9 cellular contexts compared by ENCODE assay signal in the genomic region with DNA sequence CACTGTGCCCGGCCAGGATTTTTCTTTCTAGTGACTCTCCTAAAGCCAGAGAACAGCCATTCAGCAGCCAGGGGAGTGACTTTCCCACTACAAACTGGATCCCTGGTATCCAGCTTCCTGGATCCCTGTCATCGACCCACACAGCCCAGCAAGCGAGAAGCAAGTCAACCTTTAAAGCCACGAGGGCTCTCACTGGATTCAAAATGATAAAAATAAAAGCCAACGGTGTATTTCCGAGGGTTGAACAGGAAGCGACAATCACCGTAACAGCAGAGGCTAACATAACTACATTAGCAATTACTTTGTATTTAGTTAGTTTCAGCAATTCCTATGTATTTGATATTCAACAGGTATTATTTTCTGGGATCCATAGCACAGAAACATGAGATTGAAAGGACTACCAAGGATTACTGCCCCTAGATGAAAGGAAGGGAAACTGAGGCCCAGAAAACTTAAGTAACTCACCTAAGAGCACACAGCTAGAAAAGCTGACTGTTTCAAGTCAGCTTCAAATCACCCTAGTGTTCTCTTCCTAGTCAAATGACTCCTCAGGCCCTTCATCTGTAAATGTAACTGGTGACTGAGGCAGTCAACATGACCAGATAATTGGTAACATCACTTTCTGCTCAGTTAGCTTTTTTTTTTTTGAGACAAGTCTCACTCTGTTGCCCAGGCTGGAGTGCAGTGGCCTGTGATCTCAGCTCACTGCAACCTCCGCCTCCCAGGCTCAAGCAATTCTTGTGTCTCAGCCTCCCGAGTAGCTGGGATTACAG. TPM values are rescaled to one million over a fixed set of nuclear protein-coding genes. Genes with fewer than 3 reads are reported as not detected.
DNase-seq lines count a peak whose midpoint lies in the region; ATAC-seq and TF ChIP-seq lines count a peak whose summit lies in the region.
"Had no signal": no experiment of that assay in that cellular context is flagged by ENCODE, and none has a peak within 500 bp of the region (broad histone marks: within the 10 kb centered on the region; RNA-seq: fewer than 3 reads in every experiment).

No MANE protein-coding gene starts in this region.

- H3K27me3 ChIP-seq in DOHH2 (ENCODE audit: control insufficient read depth, low read length) (no peaks in the 10 kb centered on the region), fibroblast of lung (ENCODE audit: control insufficient read depth, insufficient read depth, low read length) (no peaks in the 10 kb centered on the region), sigmoid colon (no peaks in the 10 kb centered on the region)

- H3K9me2 ChIP-seq in DOHH2 (replicated peaks; ENCODE audit: control insufficient read depth, low read length) = no peaks in the 10 kb centered on the region

- H2AFZ ChIP-seq in fibroblast of lung (ENCODE audit: low read length) = no peak overlapping the region

- H3K4me3 Mint-ChIP-seq in T-helper 1 cell treated with Interleukin-12 subunit alpha and Interleukin-12 subunit beta and Interleukin-4 antibody, amounts not matched to agents 30 μg/mL and 1 μg/mL, for 36 hours = peak overlapping the region; percentile 38

- peak overlapping the region; percentile 90 for H3K27ac ChIP-seq in DOHH2 (ENCODE audit: low read depth, low read length)
- peak overlapping the region; percentile 39 for H3K27ac ChIP-seq in fibroblast of lung (ENCODE audit: insufficient read depth, low read length)
- peak overlapping the region; percentile 98 to 100 (median 99) for H3K27ac ChIP-seq in sigmoid colon

- H3K9ac ChIP-seq in fibroblast of lung (ENCODE audit: insufficient read depth, low read length) = no peak overlapping the region

- ATAC-seq in GM21423 (IDR thresholded peaks at IDR 0.05; ENCODE audit: unreplicated experiment) = no peak
- no peak for ATAC-seq in GM21515 (IDR thresholded peaks at IDR 0.05; ENCODE audit: unreplicated experiment)

- H3K36me3 ChIP-seq in DOHH2 (ENCODE audit: control insufficient read depth, low read length) = peaks cover 24% of the 10 kb centered on the region
- no peaks in the 10 kb centered on the region for H3K36me3 ChIP-seq in fibroblast of lung (ENCODE audit: control insufficient read depth, insufficient read depth, low read length)
- H3K36me3 ChIP-seq in sigmoid colon = peaks cover 0 to 6% (median 0%) of the 10 kb centered on the region in 4 donors

- peak overlapping the region; percentile 94 for H3K27ac Mint-ChIP-seq in T-helper 1 cell treated with Interleukin-12 subunit alpha and Interleukin-12 subunit beta and Interleukin-4 antibody, amounts not matched to agents 30 μg/mL and 1 μg/mL, for 36 hours

- TF ChIP-seq EP300 in sigmoid colon (IDR thresholded peaks at IDR 0.05) = no peak

- DNase-seq in fibroblast of lung (ENCODE audit: low read depth in 2 of 2) (no peak), sigmoid colon (no peak), SIG-M5 (lab: John Stamatoyannopoulos, UW) (no peak), NCI-H1105 treated with DMSO at 0.1 percent for 48 hours (lab: John Stamatoyannopoulos, UW) (no peak)
- DNase-seq: NCI-H526 treated with DMSO at 0.1 percent for 48 hours had no signal

- H3K9me3 ChIP-seq in DOHH2 (ENCODE audit: control insufficient read depth, insufficient read depth, low read length) = peaks cover 7% of the 10 kb centered on the region
- H3K9me3 ChIP-seq in fibroblast of lung (ENCODE audit: control insufficient read depth, insufficient read depth, low read depth, low read length) = no peaks in the 10 kb centered on the region
- H3K9me3 ChIP-seq in sigmoid colon = peaks cover 0 to 5% (median 1%) of the 10 kb centered on the region in 4 donors

- peaks cover 6% of the 10 kb centered on the region for H3K9me3 Mint-ChIP-seq in T-helper 1 cell treated with Interleukin-12 subunit alpha and Interleukin-12 subunit beta and Interleukin-4 antibody, amounts not matched to agents 30 μg/mL and 1 μg/mL, for 36 hours

- no peaks in the 10 kb centered on the region for H4K20me1 ChIP-seq in DOHH2 (ENCODE audit: control insufficient read depth, insufficient read depth, low read depth, low read length)
- H4K20me1 ChIP-seq in fibroblast of lung (ENCODE audit: control insufficient read depth, extremely low read depth, insufficient read depth, low read length) = no peaks in the 10 kb centered on the region

- H3F3A ChIP-seq in DOHH2 (ENCODE audit: control insufficient read depth, insufficient read depth) = peaks cover 28% of the 10 kb centered on the region

- H3K4me1 Mint-ChIP-seq in T-helper 1 cell treated with Interleukin-12 subunit alpha and Interleukin-12 subunit beta and Interleukin-4 antibody, amounts not matched to agents 30 μg/mL and 1 μg/mL, for 36 hours (ENCODE audit: low read depth) = peaks cover 43% of the 10 kb centered on the region

- H3K4me1 ChIP-seq in DOHH2 (ENCODE audit: control insufficient read depth, low read length) (peaks cover 62% of the 10 kb centered on the region), fibroblast of lung (ENCODE audit: control insufficient read depth, extremely low read depth, insufficient read depth, low read length) (peaks cover 15% of the 10 kb centered on the region), sigmoid colon (peaks cover 0 to 30% (median 24%) of the 10 kb centered on the region in 4 donors)

- H3K36me3 Mint-ChIP-seq in T-helper 1 cell treated with Interleukin-12 subunit alpha and Interleukin-12 subunit beta and Interleukin-4 antibody, amounts not matched to agents 30 μg/mL and 1 μg/mL, for 36 hours (ENCODE audit: low read depth) = peaks cover 11% of the 10 kb centered on the region

- 47 to 75% methylated on average over 10 of the region's 10 CpGs for WGBS in sigmoid colon, 2 donors

- H3K4me3 ChIP-seq in DOHH2 (ENCODE audit: low read length) (peak overlapping the region; percentile 84), fibroblast of lung (replicated peaks in 1 of 4; ENCODE audit: control extremely low read depth in 1 of 4, insufficient read depth in 1 of 4, low read depth in 3 of 4, low read length in 4 of 4) (no peak overlapping the region), sigmoid colon (no peak overlapping the region)

- TF ChIP-seq CTCF in DOHH2 (IDR thresholded peaks at IDR 0.05; ENCODE audit: low read depth, low read length, poor library complexity, severe bottlenecking) = no peak
- no peak for TF ChIP-seq CTCF in fibroblast of lung (conservative IDR thresholded peaks at IDR 0.05 in 1 of 2, IDR thresholded peaks at IDR 0.05 in 1 of 2; ENCODE audit: low read depth in 1 of 2, low read length in 2 of 2)
- TF ChIP-seq CTCF in sigmoid colon (IDR thresholded peaks at IDR 0.05) = no peak

- H3K4me2 ChIP-seq in DOHH2 (ENCODE audit: low read length) (peak overlapping the region; percentile 94), fibroblast of lung (ENCODE audit: extremely low read depth, insufficient read depth, low read length) (peak overlapping the region; percentile 23)

- no peak for TF ChIP-seq POLR2A in sigmoid colon (IDR thresholded peaks at IDR 0.05)

- H3K79me2 ChIP-seq in DOHH2 (ENCODE audit: control insufficient read depth, low read length) (peaks cover 61% of the 10 kb centered on the region), fibroblast of lung (ENCODE audit: control insufficient read depth, insufficient read depth, low read length) (peaks cover 5% of the 10 kb centered on the region)

- intact Hi-C loops in sigmoid colon (cut with DNase I) = loop anchor here (10.0 kb wide), 1 partner anchor 209 kb away; the partner anchor contains the start of gene ZSWIM4

- H3K27me3 Mint-ChIP-seq in T-helper 1 cell treated with Interleukin-12 subunit alpha and Interleukin-12 subunit beta and Interleukin-4 antibody, amounts not matched to agents 30 μg/mL and 1 μg/mL, for 36 hours (ENCODE audit: low read depth) = no peaks in the 10 kb centered on the region

RNA-seq across cellular contexts. Expression of gene RFX1, which starts 2.7 kb away (rescaled TPM):
- total RNA-seq in fibroblast of lung = 1.0 and 2.6 TPM in 2 replicates
- 0.44 and 2.4 TPM in 2 replicates for polyA plus RNA-seq in fibroblast of lung
- 4.3 and 6.7 TPM in 2 replicates for polyA plus RNA-seq in fibroblast of lung (2012)
- polyA minus RNA-seq in fibroblast of lung (ENCODE audit: low replicate concordance) = 3.3 and 5.5 TPM in 2 replicates
- total RNA-seq in sigmoid colon = 1 to 10 TPM; 1.6 to 5.0 (median 1.9) TPM
- polyA plus RNA-seq in sigmoid colon = 1 to 10 TPM; 2.1 to 7.9 (median 3.0) TPM

RNA-seq across cellular contexts. Expression of gene RLN3, which starts 24.5 kb away (rescaled TPM):
- total RNA-seq in fibroblast of lung (not detected in 2 replicates), sigmoid colon (1 to 10 TPM in 1 of 4 donors, not detected in 3; 1.1 TPM)
- polyA plus RNA-seq in fibroblast of lung (not detected in 2 replicates), sigmoid colon (not detected)
- not detected in 2 replicates for polyA plus RNA-seq in fibroblast of lung (2012)
- polyA minus RNA-seq in fibroblast of lung (ENCODE audit: low replicate concordance) = not detected in 2 replicates

RNA-seq across cellular contexts. Expression of gene IL27RA, which starts 28.1 kb away (rescaled TPM):
- total RNA-seq in fibroblast of lung (2.1 and 2.6 TPM in 2 replicates), sigmoid colon (1 to 10 TPM; 1.4 to 2.5 (median 1.5) TPM)
- polyA plus RNA-seq in fibroblast of lung (0.84 and 1.2 TPM in 2 replicates), sigmoid colon (10 to 100 TPM in 1 of 3 donors, 1 to 10 TPM in 1, under 1 TPM in 1; 0.60 to 10.3 (median 1.6) TPM)
- polyA plus RNA-seq in fibroblast of lung (2012) = 1.0 and 1.4 TPM in 2 replicates
- 0.85 and 0.98 TPM in 2 replicates for polyA minus RNA-seq in fibroblast of lung (ENCODE audit: low replicate concordance)

RNA-seq across cellular contexts. Expression of gene DCAF15, which starts 51.2 kb away (rescaled TPM):
- total RNA-seq in fibroblast of lung (5.1 and 6.3 TPM in 2 replicates), sigmoid colon (10 to 100 TPM in 3 of 4 donors, 1 to 10 TPM in 1; 7.9 to 14.6 (median 12.1) TPM)
- polyA plus RNA-seq in fibroblast of lung (9.5 and 14.3 TPM in 2 replicates), sigmoid colon (10 to 100 TPM; 10.2 to 46.2 (median 11.3) TPM)
- polyA plus RNA-seq in fibroblast of lung (2012) = 11.0 and 23.0 TPM in 2 replicates
- 13.7 and 40.2 TPM in 2 replicates for polyA minus RNA-seq in fibroblast of lung (ENCODE audit: low replicate concordance)

RNA-seq across cellular contexts. Expression of gene PALM3, which starts 58.4 kb away (rescaled TPM):
- total RNA-seq in fibroblast of lung (0.51 and 1.3 TPM in 2 replicates), sigmoid colon (under 1 TPM in 2 of 4 donors, not detected in 2; 0.41 to 0.66 TPM)
- polyA plus RNA-seq in fibroblast of lung (0.02 and 0.20 TPM in 2 replicates), sigmoid colon (1 to 10 TPM in 1 of 3 donors, not detected in 2; 1.5 TPM)
- polyA plus RNA-seq in fibroblast of lung (2012) = 0.50 and 2.0 TPM in 2 replicates
- polyA minus RNA-seq in fibroblast of lung (ENCODE audit: low replicate concordance) = 0.27 TPM in 1 of 2 replicates, not detected in the other

Comparison
In these comparisons a context has a peak if more than half of its experiments do, and no peak if none do; other contexts are left out.
1. H3K27ac ChIP-seq: peak in every context shown above with its lines; median percentile 99 in sigmoid colon; 90 in DOHH2; 39 in fibroblast of lung.